1 cellular context compared by ENCODE assay signal in the genomic region with DNA sequence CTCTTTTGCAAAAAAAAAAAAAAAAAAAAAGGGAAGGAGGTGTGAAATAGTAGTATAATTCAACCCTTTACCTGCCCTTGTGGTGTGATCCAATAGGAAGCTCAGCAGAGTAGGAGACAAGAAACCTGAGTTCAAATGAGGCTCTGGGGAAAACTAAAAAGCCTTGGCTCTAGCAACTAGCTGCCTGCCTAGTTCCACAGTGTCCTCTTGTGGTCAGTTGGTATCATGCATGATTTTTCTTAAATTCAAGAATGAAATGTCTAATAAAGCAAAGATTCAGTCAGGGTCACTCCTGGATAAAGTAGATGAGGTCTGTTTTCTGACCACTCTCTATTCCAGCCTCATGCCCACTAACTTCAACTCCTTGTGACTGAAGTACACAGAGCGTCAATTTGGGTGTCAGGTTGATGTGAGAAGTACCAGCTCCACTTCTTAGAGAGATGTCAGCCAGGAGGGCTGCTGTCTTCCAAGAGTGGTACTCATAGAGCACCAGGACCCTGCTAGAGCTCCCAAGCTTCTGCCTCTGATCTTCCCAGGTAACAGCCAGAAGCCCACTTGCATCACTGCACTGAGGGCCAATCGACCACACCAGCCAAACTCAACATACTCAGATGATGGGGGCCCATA.
TF ChIP-seq lines count a peak whose summit lies in the region.

No MANE protein-coding gene starts in this region.

TF ChIP-seq in Ishikawa, 13 proteins besides CTCF, POLR2A, EP300 and RAD21 (continued from another document):
- TF ChIP-seq, protein P1, sequence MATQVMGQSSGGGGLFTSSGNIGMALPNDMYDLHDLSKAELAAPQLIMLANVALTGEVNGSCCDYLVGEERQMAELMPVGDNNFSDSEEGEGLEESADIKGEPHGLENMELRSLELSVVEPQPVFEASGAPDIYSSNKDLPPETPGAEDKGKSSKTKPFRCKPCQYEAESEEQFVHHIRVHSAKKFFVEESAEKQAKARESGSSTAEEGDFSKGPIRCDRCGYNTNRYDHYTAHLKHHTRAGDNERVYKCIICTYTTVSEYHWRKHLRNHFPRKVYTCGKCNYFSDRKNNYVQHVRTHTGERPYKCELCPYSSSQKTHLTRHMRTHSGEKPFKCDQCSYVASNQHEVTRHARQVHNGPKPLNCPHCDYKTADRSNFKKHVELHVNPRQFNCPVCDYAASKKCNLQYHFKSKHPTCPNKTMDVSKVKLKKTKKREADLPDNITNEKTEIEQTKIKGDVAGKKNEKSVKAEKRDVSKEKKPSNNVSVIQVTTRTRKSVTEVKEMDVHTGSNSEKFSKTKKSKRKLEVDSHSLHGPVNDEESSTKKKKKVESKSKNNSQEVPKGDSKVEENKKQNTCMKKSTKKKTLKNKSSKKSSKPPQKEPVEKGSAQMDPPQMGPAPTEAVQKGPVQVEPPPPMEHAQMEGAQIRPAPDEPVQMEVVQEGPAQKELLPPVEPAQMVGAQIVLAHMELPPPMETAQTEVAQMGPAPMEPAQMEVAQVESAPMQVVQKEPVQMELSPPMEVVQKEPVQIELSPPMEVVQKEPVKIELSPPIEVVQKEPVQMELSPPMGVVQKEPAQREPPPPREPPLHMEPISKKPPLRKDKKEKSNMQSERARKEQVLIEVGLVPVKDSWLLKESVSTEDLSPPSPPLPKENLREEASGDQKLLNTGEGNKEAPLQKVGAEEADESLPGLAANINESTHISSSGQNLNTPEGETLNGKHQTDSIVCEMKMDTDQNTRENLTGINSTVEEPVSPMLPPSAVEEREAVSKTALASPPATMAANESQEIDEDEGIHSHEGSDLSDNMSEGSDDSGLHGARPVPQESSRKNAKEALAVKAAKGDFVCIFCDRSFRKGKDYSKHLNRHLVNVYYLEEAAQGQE (IDR thresholded peaks at IDR 0.05; ENCODE audit: low read depth) = no peak
TF ChIP-seq in Ishikawa: peak in this region for 0.
